ENCODE assay signal across 8 cellular contexts in genomic region chr6:3356824-3357420, GRCh38.
DNase-seq lines count a peak whose midpoint lies in the region; ATAC-seq and TF ChIP-seq lines count a peak whose summit lies in the region.

No MANE protein-coding gene starts in this region.

- TF ChIP-seq CTCF in fibroblast of pulmonary artery (IDR thresholded peaks at IDR 0.05; ENCODE audit: low read length, missing control alignments) (no peak), progenitor cell of endocrine pancreas (IDR thresholded peaks at IDR 0.05; ENCODE audit: unreplicated experiment) (no peak)

- in situ Hi-C loops in Caki2 (cut with HindIII; ENCODE audit: low pct_unique_long_range_greater_than_20kb, low sequenced_read_pairs): no loop called here

- no peak overlapping the region for H3K4me3 ChIP-seq in fibroblast of pulmonary artery (replicated peaks; ENCODE audit: low read depth, low read length)

- H3K27me3 Mint-ChIP-seq in progenitor cell of endocrine pancreas: peaks cover 31% of the 10 kb centered on the region

- peak overlapping the region; percentile 77 for H3K27ac Mint-ChIP-seq in progenitor cell of endocrine pancreas

- H3K36me3 Mint-ChIP-seq in progenitor cell of endocrine pancreas (ENCODE audit: insufficient read depth): no peaks in the 10 kb centered on the region

- intact Hi-C loops in posterior cingulate gyrus (cut with DNase I): no loop called here

- peaks cover 24% of the 10 kb centered on the region for H3K4me1 Mint-ChIP-seq in progenitor cell of endocrine pancreas (ENCODE audit: low read depth)

- DNase-seq in Caki2 (ENCODE audit: low read depth): peak; percentile 16
- DNase-seq in NCI-H82 treated with DMSO at 0.1 percent for 48 hours (lab: John Stamatoyannopoulos, UW; ENCODE audit: unreplicated experiment): peak; percentile 44
- peak; percentile 26 for DNase-seq in fibroblast of pulmonary artery (ENCODE audit: low read depth)
- no peak for DNase-seq in progenitor cell of endocrine pancreas (ENCODE audit: low spot score, unreplicated experiment)
- DNase-seq in EL: no peak
- DNase-seq in posterior cingulate gyrus: no peak

- no peak for ATAC-seq in HG02588 (IDR thresholded peaks at IDR 0.05; ENCODE audit: unreplicated experiment)
- no peak for ATAC-seq in GM18498 (IDR thresholded peaks at IDR 0.05; ENCODE audit: unreplicated experiment)

- H3K9me3 Mint-ChIP-seq in progenitor cell of endocrine pancreas (ENCODE audit: low read depth): no peaks in the 10 kb centered on the region

- peak overlapping the region; percentile 16 for H3K4me3 Mint-ChIP-seq in progenitor cell of endocrine pancreas (ENCODE audit: low read depth)

Comparison
In these comparisons a context has a peak if more than half of its experiments do, and no peak if none do; other contexts are left out.
1. DNase-seq: peak in Caki2 (single experiment), NCI-H82 treated with DMSO at 0.1 percent for 48 hours (single experiment) and fibroblast of pulmonary artery (single experiment); none in progenitor cell of endocrine pancreas (single experiment), EL (single experiment) and posterior cingulate gyrus (0 of 10).